12 cellular contexts compared by ENCODE assay signal in the genomic region with DNA sequence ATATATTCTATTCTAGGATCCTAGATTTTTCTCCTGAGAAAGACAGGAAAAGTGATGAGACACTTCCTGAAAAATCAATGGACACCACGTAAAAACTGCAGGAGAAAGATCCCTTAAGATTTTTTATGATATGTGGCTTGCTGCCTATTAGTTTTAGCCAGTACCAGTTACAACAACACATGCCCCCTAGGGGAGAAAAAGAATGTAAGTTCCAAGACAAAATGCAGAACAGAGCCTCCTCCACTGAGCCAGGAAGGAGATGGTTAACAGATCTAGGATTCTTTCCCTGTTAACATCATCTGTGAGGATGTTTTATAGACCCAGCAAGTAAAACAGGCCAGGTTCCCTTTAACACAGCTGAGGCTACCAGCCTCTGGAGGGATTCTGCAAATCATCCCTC.
DNase-seq lines count a peak whose midpoint lies in the region; ATAC-seq, FAIRE-seq and TF ChIP-seq lines count a peak whose summit lies in the region.
"Had no signal": no experiment of that assay in that cellular context is flagged by ENCODE, and none has a peak within 500 bp of the region (broad histone marks: within the 10 kb centered on the region; RNA-seq: fewer than 3 reads in every experiment).

No MANE protein-coding gene starts in this region.

- peak; percentile 89 for FAIRE-seq in H54 (lab: Jason Lieb, UNC)

- ATAC-seq in WTC11, result peak; percentile 81
- ATAC-seq: sciatic nerve had no signal

- no peak for DNase-seq in BE2C
- no peak for DNase-seq in H54 (ENCODE audit: insufficient read length, low spot score)
- DNase-seq in WTC11 (ENCODE audit: low spot score), result no peak
- DNase-seq in medulla oblongata (ENCODE audit: extremely low spot score), result peak; percentile 9
- DNase-seq in activated CD4-positive, alpha-beta T cell treated with anti-CD3 and anti-CD28 coated beads, Interleukin-2, amount 50 U/mL, for 1 hour, result no peak
- no peak for DNase-seq in amniotic stem cell (lab: John Stamatoyannopoulos, UW)
- no peak for DNase-seq in HK-2 (ENCODE audit: unreplicated experiment)
- no peak for DNase-seq in activated CD4-positive, alpha-beta T cell treated with anti-CD3 and anti-CD28 coated beads for 48 hours
- DNase-seq: activated B cell treated with CpG ODN at 0.5 μM for 24 hours; activated naive CD4-positive, alpha-beta T cell treated with Interleukin-2 at 50 U/mL for 16 hours; Karpas-422 had no signal

- no peak overlapping the region for H3K4me3 ChIP-seq in BE2C (ENCODE audit: low read depth, low read length)

- peaks cover 10% of the 10 kb centered on the region for H3K36me3 Mint-ChIP-seq in WTC11

- peaks cover 25% of the 10 kb centered on the region for H3K4me1 Mint-ChIP-seq in WTC11

- H3K9me3 Mint-ChIP-seq in WTC11, result peaks cover 21% of the 10 kb centered on the region

- CTCF ChIA-PET in WTC11 (lab: Charles Lee), result no interaction called here

- H3K27me3 ChIP-seq in BE2C, result no peaks in the 10 kb centered on the region

- H3K4me3 Mint-ChIP-seq in WTC11, result no peak overlapping the region
- H3K4me3 Mint-ChIP-seq: activated B cell treated with CpG ODN at 0.5 μM for 24 hours had no signal

- POLR2A ChIA-PET in WTC11 (lab: Charles Lee), result no interaction called here

- no peaks in the 10 kb centered on the region for H3K36me3 ChIP-seq in BE2C

- H3K27ac Mint-ChIP-seq in WTC11, result no peak overlapping the region
- H3K27ac Mint-ChIP-seq: activated B cell treated with CpG ODN at 0.5 μM for 24 hours had no signal

- no peaks in the 10 kb centered on the region for H3K9me3 ChIP-seq in BE2C

- H3K4me1 ChIP-seq in BE2C, result no peaks in the 10 kb centered on the region

- no peaks in the 10 kb centered on the region for H3K27me3 Mint-ChIP-seq in WTC11 (ENCODE audit: low read depth)
- H3K27me3 Mint-ChIP-seq: activated B cell treated with CpG ODN at 0.5 μM for 24 hours had no signal

- TF ChIP-seq CTCF in BE2C (IDR thresholded peaks at IDR 0.05; ENCODE audit: low read depth, low read length) (peak; percentile 63), WTC11 (IDR thresholded peaks at IDR 0.05) (no peak)

- TF ChIP-seq POLR2A in H54 (IDR thresholded peaks at IDR 0.05; ENCODE audit: low read depth, low read length), result no peak

TF ChIP-seq in WTC11, 78 proteins besides CTCF, POLR2A, EP300 and RAD21 (continues in another document):
- TF ChIP-seq JAZF1 (CRISPR knock-in tag; IDR thresholded peaks at IDR 0.05) (no peak), ZNF416 (CRISPR knock-in tag; IDR thresholded peaks at IDR 0.05) (no peak), FOXK1 (CRISPR knock-in tag; IDR thresholded peaks at IDR 0.05) (no peak), SMAD4 (CRISPR knock-in tag; IDR thresholded peaks at IDR 0.05) (no peak), ZNF232 (CRISPR knock-in tag; IDR thresholded peaks at IDR 0.05) (no peak)
- TF ChIP-seq, protein P1, sequence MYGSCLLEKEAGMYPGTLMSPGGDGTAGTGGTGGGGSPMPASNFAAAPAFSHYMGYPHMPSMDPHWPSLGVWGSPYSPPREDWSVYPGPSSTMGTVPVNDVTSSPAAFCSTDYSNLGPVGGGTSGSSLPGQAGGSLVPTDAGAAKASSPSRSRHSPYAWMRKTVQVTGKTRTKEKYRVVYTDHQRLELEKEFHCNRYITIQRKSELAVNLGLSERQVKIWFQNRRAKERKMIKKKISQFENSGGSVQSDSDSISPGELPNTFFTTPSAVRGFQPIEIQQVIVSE (CRISPR knock-in tag; IDR thresholded peaks at IDR 0.05; ENCODE audit: borderline replicate concordance), result no peak
- TF ChIP-seq, protein P2, sequence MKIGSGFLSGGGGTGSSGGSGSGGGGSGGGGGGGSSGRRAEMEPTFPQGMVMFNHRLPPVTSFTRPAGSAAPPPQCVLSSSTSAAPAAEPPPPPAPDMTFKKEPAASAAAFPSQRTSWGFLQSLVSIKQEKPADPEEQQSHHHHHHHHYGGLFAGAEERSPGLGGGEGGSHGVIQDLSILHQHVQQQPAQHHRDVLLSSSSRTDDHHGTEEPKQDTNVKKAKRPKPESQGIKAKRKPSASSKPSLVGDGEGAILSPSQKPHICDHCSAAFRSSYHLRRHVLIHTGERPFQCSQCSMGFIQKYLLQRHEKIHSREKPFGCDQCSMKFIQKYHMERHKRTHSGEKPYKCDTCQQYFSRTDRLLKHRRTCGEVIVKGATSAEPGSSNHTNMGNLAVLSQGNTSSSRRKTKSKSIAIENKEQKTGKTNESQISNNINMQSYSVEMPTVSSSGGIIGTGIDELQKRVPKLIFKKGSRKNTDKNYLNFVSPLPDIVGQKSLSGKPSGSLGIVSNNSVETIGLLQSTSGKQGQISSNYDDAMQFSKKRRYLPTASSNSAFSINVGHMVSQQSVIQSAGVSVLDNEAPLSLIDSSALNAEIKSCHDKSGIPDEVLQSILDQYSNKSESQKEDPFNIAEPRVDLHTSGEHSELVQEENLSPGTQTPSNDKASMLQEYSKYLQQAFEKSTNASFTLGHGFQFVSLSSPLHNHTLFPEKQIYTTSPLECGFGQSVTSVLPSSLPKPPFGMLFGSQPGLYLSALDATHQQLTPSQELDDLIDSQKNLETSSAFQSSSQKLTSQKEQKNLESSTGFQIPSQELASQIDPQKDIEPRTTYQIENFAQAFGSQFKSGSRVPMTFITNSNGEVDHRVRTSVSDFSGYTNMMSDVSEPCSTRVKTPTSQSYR (CRISPR knock-in tag; IDR thresholded peaks at IDR 0.05), result no peak
- TF ChIP-seq, protein P3, sequence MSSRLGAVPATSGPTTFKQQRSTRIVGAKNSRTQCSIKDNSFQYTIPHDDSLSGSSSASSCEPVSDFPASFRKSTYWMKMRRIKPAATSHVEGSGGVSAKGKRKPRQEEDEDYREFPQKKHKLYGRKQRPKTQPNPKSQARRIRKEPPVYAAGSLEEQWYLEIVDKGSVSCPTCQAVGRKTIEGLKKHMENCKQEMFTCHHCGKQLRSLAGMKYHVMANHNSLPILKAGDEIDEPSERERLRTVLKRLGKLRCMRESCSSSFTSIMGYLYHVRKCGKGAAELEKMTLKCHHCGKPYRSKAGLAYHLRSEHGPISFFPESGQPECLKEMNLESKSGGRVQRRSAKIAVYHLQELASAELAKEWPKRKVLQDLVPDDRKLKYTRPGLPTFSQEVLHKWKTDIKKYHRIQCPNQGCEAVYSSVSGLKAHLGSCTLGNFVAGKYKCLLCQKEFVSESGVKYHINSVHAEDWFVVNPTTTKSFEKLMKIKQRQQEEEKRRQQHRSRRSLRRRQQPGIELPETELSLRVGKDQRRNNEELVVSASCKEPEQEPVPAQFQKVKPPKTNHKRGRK (CRISPR knock-in tag; IDR thresholded peaks at IDR 0.05; ENCODE audit: borderline replicate concordance), result no peak
- TF ChIP-seq, protein P4, sequence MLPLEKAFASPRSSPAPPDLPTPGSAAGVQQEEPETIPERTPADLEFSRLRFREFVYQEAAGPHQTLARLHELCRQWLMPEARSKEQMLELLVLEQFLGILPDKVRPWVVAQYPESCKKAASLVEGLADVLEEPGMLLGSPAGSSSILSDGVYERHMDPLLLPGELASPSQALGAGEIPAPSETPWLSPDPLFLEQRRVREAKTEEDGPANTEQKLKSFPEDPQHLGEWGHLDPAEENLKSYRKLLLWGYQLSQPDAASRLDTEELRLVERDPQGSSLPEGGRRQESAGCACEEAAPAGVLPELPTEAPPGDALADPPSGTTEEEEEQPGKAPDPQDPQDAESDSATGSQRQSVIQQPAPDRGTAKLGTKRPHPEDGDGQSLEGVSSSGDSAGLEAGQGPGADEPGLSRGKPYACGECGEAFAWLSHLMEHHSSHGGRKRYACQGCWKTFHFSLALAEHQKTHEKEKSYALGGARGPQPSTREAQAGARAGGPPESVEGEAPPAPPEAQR (CRISPR knock-in tag; IDR thresholded peaks at IDR 0.05), result no peak
- TF ChIP-seq, protein P5, sequence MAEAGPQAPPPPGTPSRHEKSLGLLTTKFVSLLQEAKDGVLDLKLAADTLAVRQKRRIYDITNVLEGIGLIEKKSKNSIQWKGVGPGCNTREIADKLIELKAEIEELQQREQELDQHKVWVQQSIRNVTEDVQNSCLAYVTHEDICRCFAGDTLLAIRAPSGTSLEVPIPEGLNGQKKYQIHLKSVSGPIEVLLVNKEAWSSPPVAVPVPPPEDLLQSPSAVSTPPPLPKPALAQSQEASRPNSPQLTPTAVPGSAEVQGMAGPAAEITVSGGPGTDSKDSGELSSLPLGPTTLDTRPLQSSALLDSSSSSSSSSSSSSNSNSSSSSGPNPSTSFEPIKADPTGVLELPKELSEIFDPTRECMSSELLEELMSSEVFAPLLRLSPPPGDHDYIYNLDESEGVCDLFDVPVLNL (CRISPR knock-in tag; IDR thresholded peaks at IDR 0.05; ENCODE audit: borderline replicate concordance, low read depth), result no peak
- TF ChIP-seq, protein P6, sequence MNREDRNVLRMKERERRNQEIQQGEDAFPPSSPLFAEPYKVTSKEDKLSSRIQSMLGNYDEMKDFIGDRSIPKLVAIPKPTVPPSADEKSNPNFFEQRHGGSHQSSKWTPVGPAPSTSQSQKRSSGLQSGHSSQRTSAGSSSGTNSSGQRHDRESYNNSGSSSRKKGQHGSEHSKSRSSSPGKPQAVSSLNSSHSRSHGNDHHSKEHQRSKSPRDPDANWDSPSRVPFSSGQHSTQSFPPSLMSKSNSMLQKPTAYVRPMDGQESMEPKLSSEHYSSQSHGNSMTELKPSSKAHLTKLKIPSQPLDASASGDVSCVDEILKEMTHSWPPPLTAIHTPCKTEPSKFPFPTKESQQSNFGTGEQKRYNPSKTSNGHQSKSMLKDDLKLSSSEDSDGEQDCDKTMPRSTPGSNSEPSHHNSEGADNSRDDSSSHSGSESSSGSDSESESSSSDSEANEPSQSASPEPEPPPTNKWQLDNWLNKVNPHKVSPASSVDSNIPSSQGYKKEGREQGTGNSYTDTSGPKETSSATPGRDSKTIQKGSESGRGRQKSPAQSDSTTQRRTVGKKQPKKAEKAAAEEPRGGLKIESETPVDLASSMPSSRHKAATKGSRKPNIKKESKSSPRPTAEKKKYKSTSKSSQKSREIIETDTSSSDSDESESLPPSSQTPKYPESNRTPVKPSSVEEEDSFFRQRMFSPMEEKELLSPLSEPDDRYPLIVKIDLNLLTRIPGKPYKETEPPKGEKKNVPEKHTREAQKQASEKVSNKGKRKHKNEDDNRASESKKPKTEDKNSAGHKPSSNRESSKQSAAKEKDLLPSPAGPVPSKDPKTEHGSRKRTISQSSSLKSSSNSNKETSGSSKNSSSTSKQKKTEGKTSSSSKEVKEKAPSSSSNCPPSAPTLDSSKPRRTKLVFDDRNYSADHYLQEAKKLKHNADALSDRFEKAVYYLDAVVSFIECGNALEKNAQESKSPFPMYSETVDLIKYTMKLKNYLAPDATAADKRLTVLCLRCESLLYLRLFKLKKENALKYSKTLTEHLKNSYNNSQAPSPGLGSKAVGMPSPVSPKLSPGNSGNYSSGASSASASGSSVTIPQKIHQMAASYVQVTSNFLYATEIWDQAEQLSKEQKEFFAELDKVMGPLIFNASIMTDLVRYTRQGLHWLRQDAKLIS (CRISPR knock-in tag; IDR thresholded peaks at IDR 0.05; ENCODE audit: borderline replicate concordance), result no peak
